In the genomic region with DNA sequence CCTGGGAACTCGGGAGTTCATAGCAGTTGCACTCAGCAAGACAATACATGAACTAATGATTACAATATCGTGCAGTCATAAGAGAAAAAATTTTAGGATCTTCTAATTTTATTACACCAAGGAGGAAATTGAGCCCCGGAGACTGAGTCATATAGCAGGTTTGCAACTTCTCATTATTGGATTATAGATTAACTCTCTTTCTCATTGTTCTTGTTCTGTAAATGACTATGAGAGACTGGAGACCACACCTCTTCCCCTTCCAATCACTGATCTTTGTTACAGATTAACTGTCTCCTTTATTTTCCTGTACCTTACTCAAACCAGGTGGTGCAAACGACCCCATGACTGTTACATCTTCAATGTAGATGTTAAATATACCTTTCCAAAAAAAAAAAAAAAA, we compare ENCODE assay signal across 19 cellular contexts.
DNase-seq lines count a peak whose midpoint lies in the region; ATAC-seq lines count a peak whose summit lies in the region.
"Had no signal": no experiment of that assay in that cellular context is flagged by ENCODE, and none has a peak within 500 bp of the region (broad histone marks: within the 10 kb centered on the region; RNA-seq: fewer than 3 reads in every experiment).

No MANE protein-coding gene starts in this region.

- DNase-seq in kidney tubule cell (ENCODE audit: low spot score) (peak; percentile 89), NCI-H2227 treated with DMSO at 0.1 percent for 48 hours (lab: John Stamatoyannopoulos, UW) (no peak), Kasumi-1 (lab: John Stamatoyannopoulos, UW) (no peak), putamen (ENCODE audit: low spot score) (no peak)
- DNase-seq: activated CD8-positive, alpha-beta memory T cell treated with anti-CD3 and anti-CD28 coated beads, Interleukin-2, amount 50 U/mL, for 48 hours; activated naive CD4-positive, alpha-beta T cell treated with anti-CD3 and anti-CD28 coated beads, Interleukin-2, amount 10 ng/mL, durations not matched to agents 7 days and 5 days; cortex of kidney; heart left ventricle; kidney; NCI-H1092; ovary; SHP77; stimulated activated naive CD4-positive, alpha-beta T cell treated with Interleukin-2 at 50 U/mL for 16 hours; T-helper 2 cell had no signal

- ATAC-seq in GM18909 (IDR thresholded peaks at IDR 0.05; ENCODE audit: poor library complexity, unreplicated experiment) = peak; percentile 96
- ATAC-seq in GM21825 (IDR thresholded peaks at IDR 0.05; ENCODE audit: unreplicated experiment) = peak; percentile 92
- peak; percentile 96 for ATAC-seq in HG03175 (IDR thresholded peaks at IDR 0.05; ENCODE audit: unreplicated experiment)
- ATAC-seq in activated CD4-positive, CD25-positive, alpha-beta regulatory T cell treated with anti-CD3 and anti-CD28 coated beads, Interleukin-2, amount 50 U/mL, for 24 hours = no peak
- ATAC-seq: GM23338, heart left ventricle had no signal

Comparison
In these comparisons a context has a peak if more than half of its experiments do, and no peak if none do; other contexts are left out.
1. ATAC-seq: peak in GM18909 (single experiment), GM21825 (single experiment) and HG03175 (single experiment); none in activated CD4-positive, CD25-positive, alpha-beta regulatory T cell treated with anti-CD3 and anti-CD28 coated beads, Interleukin-2, amount 50 U/mL, for 24 hours (0 of 2).